Comparison of ENCODE assay signal across 21 cellular contexts in genomic region chr10:86221442-86222335, GRCh38.
DNase-seq lines count a peak whose midpoint lies in the region; ATAC-seq, FAIRE-seq and TF ChIP-seq lines count a peak whose summit lies in the region.
"Had no signal": no experiment of that assay in that cellular context is flagged by ENCODE, and none has a peak within 500 bp of the region (broad histone marks: within the 10 kb centered on the region; RNA-seq: fewer than 3 reads in every experiment).

No MANE protein-coding gene starts in this region.

- H3K36me3 Mint-ChIP-seq in natural killer cell (no peaks in the 10 kb centered on the region), endothelial cell (ENCODE audit: low read depth, unreplicated experiment) (no peaks in the 10 kb centered on the region)
- no peaks in the 10 kb centered on the region for H3K36me3 Mint-ChIP-seq in T-helper 2 cell treated with Interferon-gamma antibody and Interleukin-4, amounts not matched to agents 5 μg/mL and 100 μg/mL, for 36 hours (ENCODE audit: low read depth)
- H3K36me3 Mint-ChIP-seq: CD4-positive, alpha-beta memory T cell had no signal

- H3K4me3 ChIP-seq in BLaER1 treated with 17β-estradiol and CSF1 and Interleukin-3, amounts not matched to agents 10 nM and 100 nM, result no peak overlapping the region
- H3K4me3 ChIP-seq in HEK293 (ENCODE audit: low read depth, low read length) (no peak overlapping the region), kidney (ENCODE audit: low read length in 2 of 2) (no peak overlapping the region), osteoblast (ENCODE audit: insufficient read depth, low read length) (no peak overlapping the region)
- H3K4me3 ChIP-seq: K562 had no signal

- no peaks in the 10 kb centered on the region for H3K4me1 Mint-ChIP-seq in natural killer cell
- H3K4me1 Mint-ChIP-seq in endothelial cell (ENCODE audit: unreplicated experiment), result peaks cover 3% of the 10 kb centered on the region
- no peaks in the 10 kb centered on the region for H3K4me1 Mint-ChIP-seq in T-helper 2 cell treated with Interferon-gamma antibody and Interleukin-4, amounts not matched to agents 5 μg/mL and 100 μg/mL, for 36 hours (ENCODE audit: low read depth)
- H3K4me1 Mint-ChIP-seq: CD4-positive, alpha-beta memory T cell had no signal

- no peaks in the 10 kb centered on the region for H3K27me3 Mint-ChIP-seq in natural killer cell (ENCODE audit: low read depth in 2 of 2)
- peaks cover 8% of the 10 kb centered on the region for H3K27me3 Mint-ChIP-seq in endothelial cell (ENCODE audit: unreplicated experiment)
- H3K27me3 Mint-ChIP-seq in T-helper 2 cell treated with Interferon-gamma antibody and Interleukin-4, amounts not matched to agents 5 μg/mL and 100 μg/mL, for 36 hours (ENCODE audit: low read depth), result no peaks in the 10 kb centered on the region

- H4K20me1 ChIP-seq in BLaER1 treated with 17β-estradiol and CSF1 and Interleukin-3, amounts not matched to agents 10 nM and 100 nM, result peaks cover 0 to 4% (median 0%) of the 10 kb centered on the region in 11 experiments; a peak in 1 of 22 replicates
- H4K20me1 ChIP-seq in osteoblast (ENCODE audit: insufficient read depth, low read length), result no peaks in the 10 kb centered on the region

- no peaks in the 10 kb centered on the region for H3K79me2 ChIP-seq in osteoblast (ENCODE audit: insufficient read depth, low read length)

- H3K36me3 ChIP-seq in BLaER1 treated with 17β-estradiol and CSF1 and Interleukin-3, amounts not matched to agents 10 nM and 100 nM, result no peaks in the 10 kb centered on the region
- no peaks in the 10 kb centered on the region for H3K36me3 ChIP-seq in HEK293 (ENCODE audit: control insufficient read depth in 2 of 2, insufficient read depth in 1 of 2, low read length in 2 of 2)
- H3K36me3 ChIP-seq in kidney (ENCODE audit: control insufficient read depth in 1 of 2, insufficient read depth in 2 of 2, low read length in 2 of 2), result no peaks in the 10 kb centered on the region
- H3K36me3 ChIP-seq in osteoblast (ENCODE audit: insufficient read depth, low read length), result no peaks in the 10 kb centered on the region

- DNase-seq in kidney (peak; percentile 45), osteoblast (ENCODE audit: insufficient read length, low spot score, missing footprints) (peak; percentile 73), natural killer cell (no peak), endothelial cell (ENCODE audit: low spot score) (no peak)
- DNase-seq in T-helper 2 cell treated with Interferon-gamma antibody and Interleukin-4, amounts not matched to agents 5 μg/mL and 100 μg/mL, for 36 hours (ENCODE audit: low spot score), result no peak
- DNase-seq: ACHN; CD4-positive, alpha-beta memory T cell; DMS153; DMS79 treated with DMSO at 0.1 percent for 48 hours; EL; GDM1; GOT3; HCEC 1CT had no signal

- no peaks in the 10 kb centered on the region for H3K27me3 ChIP-seq in BLaER1 treated with 17β-estradiol and CSF1 and Interleukin-3, amounts not matched to agents 10 nM and 100 nM
- no peaks in the 10 kb centered on the region for H3K27me3 ChIP-seq in osteoblast (ENCODE audit: insufficient read depth, low read length)

- no peaks in the 10 kb centered on the region for H3K9me3 ChIP-seq in BLaER1 treated with 17β-estradiol and CSF1 and Interleukin-3, amounts not matched to agents 10 nM and 100 nM (replicated peaks in 1 of 11)
- H3K9me3 ChIP-seq in HEK293 (ENCODE audit: control insufficient read depth, insufficient read depth, low read depth, low read length), result no peaks in the 10 kb centered on the region
- no peaks in the 10 kb centered on the region for H3K9me3 ChIP-seq in kidney (ENCODE audit: control insufficient read depth in 1 of 2, low read length in 2 of 2)
- H3K9me3 ChIP-seq in osteoblast (ENCODE audit: low read depth, low read length), result no peaks in the 10 kb centered on the region

- H2AFZ ChIP-seq in osteoblast (ENCODE audit: low read length), result no peak overlapping the region

- no peaks in the 10 kb centered on the region for H3K9me3 Mint-ChIP-seq in natural killer cell
- H3K9me3 Mint-ChIP-seq in endothelial cell (ENCODE audit: unreplicated experiment), result no peaks in the 10 kb centered on the region
- H3K9me3 Mint-ChIP-seq in T-helper 2 cell treated with Interferon-gamma antibody and Interleukin-4, amounts not matched to agents 5 μg/mL and 100 μg/mL, for 36 hours, result no peaks in the 10 kb centered on the region
- H3K9me3 Mint-ChIP-seq: CD4-positive, alpha-beta memory T cell had no signal

- ATAC-seq in natural killer cell, result no peak
- no peak for ATAC-seq in GM19324 (IDR thresholded peaks at IDR 0.05; ENCODE audit: low FRiP score, unreplicated experiment)
- ATAC-seq: K562 had no signal

- POLR2A ChIA-PET in HEK293 (lab: Yijun Ruan, JAX), result no interaction called here

- H3K4me1 ChIP-seq in BLaER1 treated with 17β-estradiol and CSF1 and Interleukin-3, amounts not matched to agents 10 nM and 100 nM, result peaks cover 11 to 37% (median 20%) of the 10 kb centered on the region in 10 experiments; a peak in 19 of 20 replicates
- H3K4me1 ChIP-seq in HEK293 (ENCODE audit: control insufficient read depth, insufficient read depth, low read length) (peaks cover 2% of the 10 kb centered on the region; the same call in 1 of the 2 replicates), kidney (ENCODE audit: control insufficient read depth in 1 of 2, insufficient read depth in 1 of 2, low read depth in 1 of 2, low read length in 2 of 2) (no peaks in the 10 kb centered on the region), osteoblast (ENCODE audit: insufficient read depth, low read length) (peaks cover 12% of the 10 kb centered on the region)

- H3K27ac Mint-ChIP-seq in natural killer cell (no peak overlapping the region), endothelial cell (ENCODE audit: unreplicated experiment) (no peak overlapping the region)
- H3K27ac Mint-ChIP-seq in T-helper 2 cell treated with Interferon-gamma antibody and Interleukin-4, amounts not matched to agents 5 μg/mL and 100 μg/mL, for 36 hours, result no peak overlapping the region
- H3K27ac Mint-ChIP-seq: CD4-positive, alpha-beta memory T cell had no signal

- intact Hi-C loops in kidney (cut with DNase I) (no loop called here), natural killer cell (cut with micrococcal nuclease) (no loop called here)

- H3K27ac ChIP-seq in BLaER1 treated with 17β-estradiol and CSF1 and Interleukin-3, amounts not matched to agents 10 nM and 100 nM, result no peak overlapping the region
- H3K27ac ChIP-seq in HEK293 (ENCODE audit: extremely low read depth, low read depth, low read length), result no peak overlapping the region
- H3K27ac ChIP-seq in kidney (ENCODE audit: low read depth in 2 of 2, low read length in 2 of 2), result no peak overlapping the region
- no peak overlapping the region for H3K27ac ChIP-seq in osteoblast (ENCODE audit: low read depth, low read length)
- H3K27ac ChIP-seq: C4-2B had no signal

- FAIRE-seq in kidney (lab: Jason Lieb, UNC), result no peak
- FAIRE-seq: D721Med, GM12892, GM19239, K562 had no signal

- CTCF ChIA-PET in HEK293 (lab: Yijun Ruan, JAX), result no interaction called here

- H3K4me3 Mint-ChIP-seq in natural killer cell (no peak overlapping the region), endothelial cell (ENCODE audit: unreplicated experiment) (no peak overlapping the region)
- no peak overlapping the region for H3K4me3 Mint-ChIP-seq in T-helper 2 cell treated with Interferon-gamma antibody and Interleukin-4, amounts not matched to agents 5 μg/mL and 100 μg/mL, for 36 hours
- H3K4me3 Mint-ChIP-seq: CD4-positive, alpha-beta memory T cell had no signal

- H3K9ac ChIP-seq in BLaER1 treated with 17β-estradiol and CSF1 and Interleukin-3, amounts not matched to agents 10 nM and 100 nM, result no peak overlapping the region
- H3K9ac ChIP-seq in kidney (ENCODE audit: low read length in 2 of 2), result no peak overlapping the region

- TF ChIP-seq CTCF in HEK293 (tag by site-specific recombination; IDR thresholded peaks at IDR 0.05) (no peak), kidney (IDR thresholded peaks at IDR 0.05; ENCODE audit: borderline replicate concordance, extremely low read depth, insufficient read depth) (no peak), osteoblast (IDR thresholded peaks at IDR 0.05; ENCODE audit: extremely low read depth, low read depth, low read length) (no peak), natural killer cell (IDR thresholded peaks at IDR 0.05) (no peak), endothelial cell (IDR thresholded peaks at IDR 0.05; ENCODE audit: unreplicated experiment) (no peak)

- H3K4me2 ChIP-seq in BLaER1 treated with 17β-estradiol and CSF1 and Interleukin-3, amounts not matched to agents 10 nM and 100 nM, result peak overlapping the region in 7 of 11 experiments; percentile 10 to 38 (median 21); a peak in 4 of 22 replicates
- H3K4me2 ChIP-seq in osteoblast (ENCODE audit: insufficient read depth, low read length), result no peak overlapping the region

TF ChIP-seq in HEK293, 187 proteins besides CTCF, POLR2A, EP300 and RAD21 (continues in another document):
- TF ChIP-seq, protein P1, sequence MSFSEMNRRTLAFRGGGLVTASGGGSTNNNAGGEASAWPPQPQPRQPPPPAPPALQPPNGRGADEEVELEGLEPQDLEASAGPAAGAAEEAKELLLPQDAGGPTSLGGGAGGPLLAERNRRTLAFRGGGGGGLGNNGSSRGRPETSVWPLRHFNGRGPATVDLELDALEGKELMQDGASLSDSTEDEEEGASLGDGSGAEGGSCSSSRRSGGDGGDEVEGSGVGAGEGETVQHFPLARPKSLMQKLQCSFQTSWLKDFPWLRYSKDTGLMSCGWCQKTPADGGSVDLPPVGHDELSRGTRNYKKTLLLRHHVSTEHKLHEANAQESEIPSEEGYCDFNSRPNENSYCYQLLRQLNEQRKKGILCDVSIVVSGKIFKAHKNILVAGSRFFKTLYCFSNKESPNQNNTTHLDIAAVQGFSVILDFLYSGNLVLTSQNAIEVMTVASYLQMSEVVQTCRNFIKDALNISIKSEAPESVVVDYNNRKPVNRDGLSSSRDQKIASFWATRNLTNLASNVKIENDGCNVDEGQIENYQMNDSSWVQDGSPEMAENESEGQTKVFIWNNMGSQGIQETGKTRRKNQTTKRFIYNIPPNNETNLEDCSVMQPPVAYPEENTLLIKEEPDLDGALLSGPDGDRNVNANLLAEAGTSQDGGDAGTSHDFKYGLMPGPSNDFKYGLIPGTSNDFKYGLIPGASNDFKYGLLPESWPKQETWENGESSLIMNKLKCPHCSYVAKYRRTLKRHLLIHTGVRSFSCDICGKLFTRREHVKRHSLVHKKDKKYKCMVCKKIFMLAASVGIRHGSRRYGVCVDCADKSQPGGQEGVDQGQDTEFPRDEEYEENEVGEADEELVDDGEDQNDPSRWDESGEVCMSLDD (tag by site-specific recombination; IDR thresholded peaks at IDR 0.05), result no peak
- no peak for TF ChIP-seq MEIS1 (CRISPR knock-in tag; IDR thresholded peaks at IDR 0.05; ENCODE audit: borderline replicate concordance)

Comparison
In these comparisons a context has a peak if more than half of its experiments do, and no peak if none do; other contexts are left out.
1. DNase-seq: peak in kidney (single experiment) and osteoblast (single experiment); none in natural killer cell (single experiment), endothelial cell (single experiment) and T-helper 2 cell treated with Interferon-gamma antibody and Interleukin-4, amounts not matched to agents 5 μg/mL and 100 μg/mL, for 36 hours (single experiment).